Comparison of ENCODE assay signal across 14 cellular contexts in genomic region chr19:14781713-14782536, GRCh38. TPM values are rescaled to one million over a fixed set of nuclear protein-coding genes. Genes with fewer than 3 reads are reported as not detected.
DNase-seq lines count a peak whose midpoint lies in the region; ATAC-seq and TF ChIP-seq lines count a peak whose summit lies in the region.
"Not testable (repeated sequence)": the region's sequence is repeated elsewhere in the genome, so short reads cannot be mapped to it uniquely, and the experiment has no call there.
"Had no signal": no experiment of that assay in that cellular context is flagged by ENCODE, and none has a peak within 500 bp of the region (broad histone marks: within the 10 kb centered on the region; RNA-seq: fewer than 3 reads in every experiment).

No MANE protein-coding gene starts in this region.

- H3K36me3 Mint-ChIP-seq in CD14-positive monocyte; WTC11; dendritic cell treated with granulocyte-macrophage colony-stimulating factor and Interleukin-4, amounts not matched to agents 40 ng/mL and 50 ng/mL, for 4 days (ENCODE audit: low read depth): not testable (repeated sequence)

- not testable (repeated sequence) for H3K9me3 Mint-ChIP-seq in CD14-positive monocyte; WTC11; dendritic cell treated with granulocyte-macrophage colony-stimulating factor and Interleukin-4, amounts not matched to agents 40 ng/mL and 50 ng/mL, for 4 days

- POLR2A ChIA-PET in WTC11 (lab: Charles Lee): not testable (repeated sequence)

- H3K4me1 Mint-ChIP-seq in CD14-positive monocyte (peaks cover 61% of the 10 kb centered on the region), WTC11 (peaks cover 15% of the 10 kb centered on the region)
- peaks cover 64% of the 10 kb centered on the region for H3K4me1 Mint-ChIP-seq in dendritic cell treated with granulocyte-macrophage colony-stimulating factor and Interleukin-4, amounts not matched to agents 40 ng/mL and 50 ng/mL, for 4 days (ENCODE audit: low read depth)

- CTCF ChIA-PET in WTC11 (lab: Charles Lee): interaction anchor here (1.4 kb wide), 1 partner anchor 95 kb away, joined by 3 read pairs; no protein-coding TSS in a partner anchor

- H3K27ac Mint-ChIP-seq in CD14-positive monocyte: peak overlapping the region in 4 of 7 donors; percentile 50 to 100 (median 88)
- not testable (repeated sequence) for H3K27ac Mint-ChIP-seq in WTC11
- H3K27ac Mint-ChIP-seq in dendritic cell treated with granulocyte-macrophage colony-stimulating factor and Interleukin-4, amounts not matched to agents 40 ng/mL and 50 ng/mL, for 4 days: peak overlapping the region; percentile 97

- not testable (repeated sequence) for H3K27me3 Mint-ChIP-seq in CD14-positive monocyte (ENCODE audit: low read depth in 3 of 3); WTC11 (ENCODE audit: low read depth); dendritic cell treated with granulocyte-macrophage colony-stimulating factor and Interleukin-4, amounts not matched to agents 40 ng/mL and 50 ng/mL, for 4 days

- DNase-seq in CD14-positive monocyte (ENCODE audit: low spot score); WTC11 (ENCODE audit: low spot score): not testable (repeated sequence)
- peak; percentile 20 for DNase-seq in activated CD8-positive, alpha-beta memory T cell treated with anti-CD3 and anti-CD28 coated beads, Interleukin-2, amount 50 U/mL, for 48 hours
- DNase-seq in mesenteric fat pad (ENCODE audit: low spot score) (peak; percentile 53), ureter (ENCODE audit: low spot score) (peak; percentile 14)

- not testable (repeated sequence) for ATAC-seq in WTC11

- not testable (repeated sequence) for TF ChIP-seq CTCF in CD14-positive monocyte (IDR thresholded peaks at IDR 0.05); WTC11 (IDR thresholded peaks at IDR 0.05)

- intact Hi-C loops in CD14-positive monocyte (cut with micrococcal nuclease): loop anchor here in 1 of 2 donors (10.0 kb wide), 2 partner anchors 107 to 407 kb away; partner anchors contain the start of gene ADGRE3
- intact Hi-C loops in dendritic cell treated with granulocyte-macrophage colony-stimulating factor and Interleukin-4, amounts not matched to agents 40 ng/mL and 50 ng/mL, for 4 days (cut with micrococcal nuclease): loop anchor here (10.0 kb wide), 1 partner anchor 207 kb away; the partner anchor contains the start of gene NDUFB7

- not testable (repeated sequence) for H3K4me3 Mint-ChIP-seq in CD14-positive monocyte; WTC11; dendritic cell treated with granulocyte-macrophage colony-stimulating factor and Interleukin-4, amounts not matched to agents 40 ng/mL and 50 ng/mL, for 4 days

TF ChIP-seq in WTC11, 78 proteins besides CTCF, POLR2A, EP300 and RAD21:
- 0 out of 2 replicates have a peak, but pooled peaks have one; percentile 25 for TF ChIP-seq HMGA2 (CRISPR knock-in tag; IDR thresholded peaks at IDR 0.05)

RNA-seq across cellular contexts. Expression of gene ADGRE2, which starts 3.6 kb away (rescaled TPM):
- polyA plus RNA-seq in CD14-positive monocyte: 10 to 100 TPM; 13.1 to 47.6 TPM
- total RNA-seq in WTC11 (2021) (3.0 to 4.0 TPM (median 3.2 TPM) in 3 replicates), mesenteric fat pad (10.9 TPM), ureter (10.3 TPM)
- total RNA-seq: G401 had no signal

RNA-seq across cellular contexts. Expression of gene OR7A5, which starts 53.1 kb away (rescaled TPM):
- polyA plus RNA-seq in CD14-positive monocyte: not detected
- total RNA-seq in WTC11 (2021): not detected in 3 replicates
- total RNA-seq in mesenteric fat pad: not detected
- not detected for total RNA-seq in ureter
- total RNA-seq: A673; CD4-positive, alpha-beta memory T cell; CD4-positive, CD25-positive, alpha-beta regulatory T cell; CD8-positive, alpha-beta memory T cell; Daoy; G401; GM12878 had no signal
- polyA plus RNA-seq: AG04450; CD4-positive, alpha-beta memory T cell; CD4-positive, CD25-positive, alpha-beta regulatory T cell; CD8-positive, alpha-beta memory T cell; GM12878 had no signal

RNA-seq across cellular contexts. Expression of gene OR7C1, which starts 53.1 kb away (rescaled TPM):
- polyA plus RNA-seq in CD14-positive monocyte: under 1 TPM; 0.02 to 0.15 TPM
- total RNA-seq in WTC11 (2021) (not detected in 3 replicates), mesenteric fat pad (not detected), ureter (not detected)
- total RNA-seq: A673; CD4-positive, alpha-beta memory T cell; CD4-positive, CD25-positive, alpha-beta regulatory T cell; CD8-positive, alpha-beta memory T cell; Daoy; G401; GM12878 had no signal
- polyA plus RNA-seq: AG04450; CD4-positive, alpha-beta memory T cell; CD4-positive, CD25-positive, alpha-beta regulatory T cell; CD8-positive, alpha-beta memory T cell had no signal
